Comparison of ENCODE assay signal across 13 cellular contexts in the genomic region with DNA sequence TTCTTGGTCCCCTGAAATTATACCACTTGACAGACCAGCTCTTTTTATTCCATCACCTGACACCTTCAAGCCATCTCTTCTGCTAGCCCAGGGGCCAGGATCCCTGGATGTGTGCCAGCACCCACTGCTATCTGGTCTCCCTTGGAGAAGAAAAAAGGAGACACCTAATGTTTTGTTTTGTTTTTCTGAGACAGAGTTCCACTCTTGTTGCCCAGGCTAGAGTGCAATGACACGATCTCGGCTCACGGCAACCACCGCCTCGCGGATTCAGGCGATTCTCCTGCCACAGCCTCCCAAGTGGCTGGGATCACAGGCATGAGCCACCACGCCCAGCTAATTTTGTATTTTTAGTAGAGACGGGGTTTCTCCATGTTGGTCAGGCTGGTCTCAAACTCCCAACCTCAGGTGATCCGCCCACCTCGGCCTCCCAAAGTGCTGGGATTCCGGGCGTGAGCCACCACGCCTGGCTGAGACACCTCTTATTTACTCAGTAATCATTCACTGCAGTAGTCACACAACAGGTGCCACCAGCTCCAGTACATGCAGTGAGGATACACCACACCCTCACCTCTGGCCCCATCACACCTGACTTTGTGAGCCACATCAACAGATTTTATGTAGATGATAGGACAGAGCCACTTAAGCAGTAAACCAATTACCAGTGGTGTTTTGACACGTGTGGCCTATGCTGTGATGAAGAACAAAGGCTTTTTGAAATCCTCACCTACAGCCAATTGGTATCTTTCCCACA. TPM values are rescaled to one million over a fixed set of nuclear protein-coding genes. Genes with fewer than 3 reads are reported as not detected.
DNase-seq lines count a peak whose midpoint lies in the region; ATAC-seq and TF ChIP-seq lines count a peak whose summit lies in the region.
"Had no signal": no experiment of that assay in that cellular context is flagged by ENCODE, and none has a peak within 500 bp of the region (broad histone marks: within the 10 kb centered on the region; RNA-seq: fewer than 3 reads in every experiment).

No MANE protein-coding gene starts in this region.

- H2AFZ ChIP-seq in mammary epithelial cell (ENCODE audit: low read depth, low read length) = no peak overlapping the region

- H3K4me3 ChIP-seq in CD8-positive, alpha-beta T cell (ENCODE audit: low read depth, low read length) = no peak overlapping the region
- H3K4me3 ChIP-seq in naive thymus-derived CD4-positive, alpha-beta T cell (ENCODE audit: low read length) = no peak overlapping the region
- no peak overlapping the region for H3K4me3 ChIP-seq in mammary epithelial cell (replicated peaks in 1 of 3; ENCODE audit: insufficient read depth in 1 of 3, low read depth in 2 of 3, low read length in 3 of 3)
- H3K4me3 ChIP-seq: SJCRH30 had no signal

- H3K27me3 Mint-ChIP-seq in CD8-positive, alpha-beta T cell (ENCODE audit: low read depth) = no peaks in the 10 kb centered on the region
- no peaks in the 10 kb centered on the region for H3K27me3 Mint-ChIP-seq in naive thymus-derived CD4-positive, alpha-beta T cell

- no peaks in the 10 kb centered on the region for H4K20me1 ChIP-seq in mammary epithelial cell (ENCODE audit: insufficient read depth, low read length)

- H3K27ac ChIP-seq in CD8-positive, alpha-beta T cell (ENCODE audit: low read depth, low read length) = no peak overlapping the region
- peak overlapping the region; percentile 21 for H3K27ac ChIP-seq in adipose tissue (ENCODE audit: low read depth, low read length)
- H3K27ac ChIP-seq in naive thymus-derived CD4-positive, alpha-beta T cell (ENCODE audit: low read depth, low read length) = no peak overlapping the region
- no peak overlapping the region for H3K27ac ChIP-seq in mammary epithelial cell (ENCODE audit: insufficient read depth, low read depth, low read length)
- H3K27ac ChIP-seq: SJCRH30 had no signal

- CTCF ChIA-PET in CD8-positive, alpha-beta T cell (lab: Charles Lee) = interaction anchor here (1.0 to 1.4 kb wide), 3 partner anchors 18 to 99 kb away, joined by 3 to 4 read pairs (median 3); no protein-coding TSS in a partner anchor
- CTCF ChIA-PET in naive thymus-derived CD4-positive, alpha-beta T cell (lab: Charles Lee) = interaction anchor here (0.5 kb wide), 1 partner anchor 138 kb away, joined by 3 read pairs; no protein-coding TSS in a partner anchor
- CTCF ChIA-PET in mammary epithelial cell (lab: Charles Lee; ENCODE audit: low non-redundant PET) = no interaction called here

- no peak overlapping the region for H3K4me3 Mint-ChIP-seq in CD8-positive, alpha-beta T cell
- peak overlapping the region in 2 of 10 donors; percentile 5 to 80 for H3K4me3 Mint-ChIP-seq in naive thymus-derived CD4-positive, alpha-beta T cell

- no peak overlapping the region for H3K4me2 ChIP-seq in mammary epithelial cell (ENCODE audit: insufficient read depth, low read depth, low read length)

- no peaks in the 10 kb centered on the region for H3K9me3 ChIP-seq in CD8-positive, alpha-beta T cell (ENCODE audit: low read length)
- no peaks in the 10 kb centered on the region for H3K9me3 ChIP-seq in naive thymus-derived CD4-positive, alpha-beta T cell (ENCODE audit: control insufficient read depth in 2 of 3, low read length in 3 of 3)
- no peaks in the 10 kb centered on the region for H3K9me3 ChIP-seq in mammary epithelial cell (replicated peaks; ENCODE audit: insufficient read depth, low read length)

- no peaks in the 10 kb centered on the region for H3K79me2 ChIP-seq in mammary epithelial cell (ENCODE audit: insufficient read depth, low read length)

- 94 to 96% (median 95%) methylated on average over 15 of the region's 15 CpGs for WGBS in adipose tissue, 3 donors
- WGBS in mammary epithelial cell (ENCODE audit: low coverage, missing lambda C conversion rate) = 97% methylated on average over 15 of the region's 15 CpGs

- H3K4me1 Mint-ChIP-seq in CD8-positive, alpha-beta T cell (ENCODE audit: low read depth) = peaks cover 31% of the 10 kb centered on the region
- peaks cover 13 to 71% (median 23%) of the 10 kb centered on the region in 7 donors for H3K4me1 Mint-ChIP-seq in naive thymus-derived CD4-positive, alpha-beta T cell

- intact Hi-C loops in CD8-positive, alpha-beta T cell (cut with DNase I, micrococcal nuclease) = no loop called here
- intact Hi-C loops in naive thymus-derived CD4-positive, alpha-beta T cell (cut with micrococcal nuclease) = no loop called here
- intact Hi-C loops in mammary epithelial cell (cut with micrococcal nuclease) = no loop called here

- in situ Hi-C loops in mammary epithelial cell (cut with MboI; ENCODE audit: low sequenced_read_pairs in 2 of 2) = no loop called here

- peak overlapping the region; percentile 5 for H3K27ac Mint-ChIP-seq in CD8-positive, alpha-beta T cell
- peak overlapping the region in 8 of 9 donors; percentile 13 to 89 (median 72) for H3K27ac Mint-ChIP-seq in naive thymus-derived CD4-positive, alpha-beta T cell

- TF ChIP-seq CTCF in CD8-positive, alpha-beta T cell (IDR thresholded peaks at IDR 0.05) = no peak
- TF ChIP-seq CTCF in omental fat pad (IDR thresholded peaks at IDR 0.05) (no peak), mammary epithelial cell (conservative IDR thresholded peaks at IDR 0.05 in 1 of 2, IDR thresholded peaks at IDR 0.05 in 1 of 2; ENCODE audit: extremely low read depth in 1 of 2, insufficient read depth in 1 of 2, low read depth in 1 of 2, low read length in 2 of 2) (no peak)

- peaks cover under 1% of the 10 kb centered on the region for H3K36me3 ChIP-seq in CD8-positive, alpha-beta T cell (ENCODE audit: insufficient read depth, low read length)
- peaks cover 0 to 31% (median 8%) of the 10 kb centered on the region in 3 experiments for H3K36me3 ChIP-seq in naive thymus-derived CD4-positive, alpha-beta T cell (ENCODE audit: control insufficient read depth in 2 of 3, insufficient read depth in 3 of 3, low read length in 3 of 3)
- no peaks in the 10 kb centered on the region for H3K36me3 ChIP-seq in mammary epithelial cell (ENCODE audit: insufficient read depth, low read length)

- peaks cover 38% of the 10 kb centered on the region for H3K36me3 Mint-ChIP-seq in CD8-positive, alpha-beta T cell
- H3K36me3 Mint-ChIP-seq in naive thymus-derived CD4-positive, alpha-beta T cell = peaks cover 4 to 49% (median 29%) of the 10 kb centered on the region in 5 donors

- dilution Hi-C loops in mammary epithelial cell (cut with HindIII; ENCODE audit: low sequenced_read_pairs) = no loop called here

- no peak for ATAC-seq in CD8-positive, alpha-beta T cell
- ATAC-seq in naive thymus-derived CD4-positive, alpha-beta T cell = no peak
- no peak for ATAC-seq in HG03342 (IDR thresholded peaks at IDR 0.05; ENCODE audit: unreplicated experiment)
- ATAC-seq in omental fat pad (ENCODE audit: low FRiP score) = no peak

- H3K9me3 Mint-ChIP-seq in CD8-positive, alpha-beta T cell = no peaks in the 10 kb centered on the region
- no peaks in the 10 kb centered on the region for H3K9me3 Mint-ChIP-seq in naive thymus-derived CD4-positive, alpha-beta T cell

- POLR2A ChIA-PET in CD8-positive, alpha-beta T cell (lab: Charles Lee) = no interaction called here
- POLR2A ChIA-PET in naive thymus-derived CD4-positive, alpha-beta T cell (lab: Charles Lee) = interaction anchor here (0.7 to 1.3 kb wide), 3 partner anchors 8 to 91 kb away, joined by 3 to 4 read pairs (median 3); no protein-coding TSS in a partner anchor

- no peak for DNase-seq in CD8-positive, alpha-beta T cell
- DNase-seq in LoVo (ENCODE audit: low spot score) (peak; percentile 29), omental fat pad (ENCODE audit: low spot score) (no peak), mammary epithelial cell (no peak), NCI-H774 (lab: John Stamatoyannopoulos, UW) (no peak)
- no peak for DNase-seq in naive thymus-derived CD4-positive, alpha-beta T cell
- DNase-seq: glutamatergic neuron, Kasumi-1, kidney, NCI-H2029, SJCRH30 had no signal

- no peak overlapping the region for H3K9ac ChIP-seq in mammary epithelial cell (ENCODE audit: insufficient read depth, low read length)

- no peaks in the 10 kb centered on the region for H3K27me3 ChIP-seq in CD8-positive, alpha-beta T cell (ENCODE audit: insufficient read depth, low read length)
- H3K27me3 ChIP-seq in naive thymus-derived CD4-positive, alpha-beta T cell (ENCODE audit: control insufficient read depth in 2 of 2, insufficient read depth in 2 of 2, low read length in 2 of 2) = no peaks in the 10 kb centered on the region
- no peaks in the 10 kb centered on the region for H3K27me3 ChIP-seq in mammary epithelial cell (ENCODE audit: insufficient read depth, low read length)
- H3K27me3 ChIP-seq: SJCRH30 had no signal

- H3K4me1 ChIP-seq in CD8-positive, alpha-beta T cell (ENCODE audit: insufficient read depth, low read length) = peaks cover 16% of the 10 kb centered on the region
- H3K4me1 ChIP-seq in naive thymus-derived CD4-positive, alpha-beta T cell (ENCODE audit: control insufficient read depth in 2 of 2, insufficient read depth in 2 of 2, low read length in 2 of 2) = peaks cover 9 to 11% of the 10 kb centered on the region in 2 donors
- peaks cover 11% of the 10 kb centered on the region for H3K4me1 ChIP-seq in mammary epithelial cell (ENCODE audit: insufficient read depth, low read length)

- no TSS peak for BruUV-seq in mammary epithelial cell (replicated peaks; lab: Mats Ljungman, UMichigan)

RNA-seq across cellular contexts. Expression of a gene that starts 42.8 kb away (rescaled TPM):
- total RNA-seq in CD8-positive, alpha-beta T cell = 100 to 1,000 TPM; 239 to 255 TPM
- polyA plus RNA-seq in adipose tissue (100 to 1,000 TPM; 233 to 396 (median 326) TPM), mammary epithelial cell (128 TPM)
- 100 to 1,000 TPM; 257 to 487 (median 368) TPM for total RNA-seq in naive thymus-derived CD4-positive, alpha-beta T cell
- 100 to 1,000 TPM; 178 to 198 TPM for polyA plus RNA-seq in naive thymus-derived CD4-positive, alpha-beta T cell
- total RNA-seq in omental fat pad (100 to 1,000 TPM; 200 to 256 (median 209) TPM), mammary epithelial cell (100 to 1,000 TPM in 1 of 2 donors, 10 to 100 TPM in 1; 47.2 to 258 TPM)
- 119 TPM for polyA minus RNA-seq in mammary epithelial cell
